32 cellular contexts compared by ENCODE assay signal in the genomic region with DNA sequence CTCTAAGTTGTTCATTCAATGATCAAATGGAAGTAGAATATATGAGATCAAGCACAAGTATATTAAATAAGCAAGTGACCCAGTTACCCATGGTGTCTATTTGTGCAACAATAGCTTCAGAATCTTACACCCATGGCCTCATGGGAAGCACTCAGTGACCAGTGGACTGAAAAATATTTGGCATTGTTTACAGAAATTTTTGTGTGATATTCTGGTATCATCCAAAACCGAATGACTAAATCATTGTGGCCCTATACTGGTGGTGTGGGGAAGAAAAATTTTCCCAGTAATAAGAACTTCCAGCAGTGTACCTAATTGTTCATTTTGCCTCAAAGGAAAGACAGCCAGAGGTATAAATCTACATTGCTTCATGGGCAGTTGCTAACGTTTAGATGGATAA.
"Had no signal": no experiment of that assay in that cellular context is flagged by ENCODE, and none has a peak within 500 bp of the region (broad histone marks: within the 10 kb centered on the region; RNA-seq: fewer than 3 reads in every experiment).

No MANE protein-coding gene starts in this region.

- H3K4me1 ChIP-seq: ascending aorta had no signal

- H3K27me3 ChIP-seq: ascending aorta, brain microvascular endothelial cell, dorsolateral prefrontal cortex, esophagus muscularis mucosa, foreskin keratinocyte, gastrocnemius medialis, heart left ventricle, hepatocyte had no signal

- H3K27ac Mint-ChIP-seq: activated CD4-positive, alpha-beta memory T cell treated with anti-CD3 and anti-CD28 coated beads for 36 hours; activated CD4-positive, alpha-beta T cell treated with anti-CD3 and anti-CD28 coated beads for 36 hours; activated CD4-positive, alpha-beta T cell treated with anti-CD3 and anti-CD28 coated beads, Interleukin-2, amount 10 ng/mL, durations not matched to agents 24 days and 14 days; activated CD8-positive, alpha-beta T cell treated with anti-CD3 and anti-CD28 coated beads, Interleukin-2, amount 10 ng/mL, durations not matched to agents 7 days and 5 days; activated naive CD4-positive, alpha-beta T cell treated with anti-CD3 and anti-CD28 coated beads, Interleukin-2, amount 10 ng/mL, durations not matched to agents 7 days and 5 days; activated naive CD4-positive, alpha-beta T cell treated with anti-CD3 and anti-CD28 coated beads, Interleukin-2, amount 50 U/mL, for 72 hours; activated naive CD8-positive, alpha-beta T cell treated with anti-CD3 and anti-CD28 coated beads, Interleukin-2, amount 10 ng/mL, durations not matched to agents 7 days and 5 days; activated T-cell treated with anti-CD3 and anti-CD28 coated beads, Interleukin-2, amount 50 U/mL, for 24 hours; activated T-cell treated with anti-CD3 and anti-CD28 coated beads, Interleukin-2, amount 50 U/mL, for 72 hours; dendritic cell treated with granulocyte-macrophage colony-stimulating factor and Interleukin-4, amounts not matched to agents 40 ng/mL and 50 ng/mL, for 4 days; endodermal cell had no signal

- H3K36me3 ChIP-seq: ascending aorta, brain microvascular endothelial cell, esophagus muscularis mucosa, gastrocnemius medialis, heart left ventricle had no signal

- DNase-seq: activated CD4-positive, alpha-beta memory T cell treated with anti-CD3 and anti-CD28 coated beads for 36 hours; activated CD4-positive, alpha-beta T cell treated with anti-CD3 and anti-CD28 coated beads for 36 hours; activated CD4-positive, alpha-beta T cell treated with anti-CD3 and anti-CD28 coated beads, Interleukin-2, amount 10 ng/mL, durations not matched to agents 24 days and 14 days; activated CD4-positive, CD25-positive, alpha-beta regulatory T cell; activated CD4-positive, CD25-positive, alpha-beta regulatory T cell treated with anti-CD3 and anti-CD28 coated beads, Interleukin-2, amount 50 U/mL, for 72 hours; activated CD8-positive, alpha-beta memory T cell treated with anti-CD3 and anti-CD28 coated beads, Interleukin-2, amount 50 U/mL, for 48 hours; activated CD8-positive, alpha-beta T cell treated with anti-CD3 and anti-CD28 coated beads, Interleukin-2, amount 10 ng/mL, durations not matched to agents 7 days and 5 days; activated gamma-delta T cell; activated naive CD4-positive, alpha-beta T cell; activated naive CD4-positive, alpha-beta T cell treated with anti-CD3 and anti-CD28 coated beads, Interleukin-2, amount 10 ng/mL, durations not matched to agents 7 days and 5 days; activated naive CD8-positive, alpha-beta T cell treated with anti-CD3 and anti-CD28 coated beads, Interleukin-2, amount 10 ng/mL, durations not matched to agents 7 days and 5 days; activated T-cell treated with anti-CD3 and anti-CD28 coated beads for 4 hours; activated T-cell treated with anti-CD3 and anti-CD28 coated beads, Interleukin-2, amount 50 U/mL, for 24 hours; activated T-cell treated with anti-CD3 and anti-CD28 coated beads, Interleukin-2, amount 50 U/mL, for 72 hours; brain microvascular endothelial cell; dorsolateral prefrontal cortex; effector memory CD4-positive, alpha-beta T cell; endodermal cell; erythroblast; foreskin keratinocyte; gastrocnemius medialis; glutamatergic neuron; heart left ventricle; T-helper 2 cell had no signal

- H3K27me3 Mint-ChIP-seq: activated CD4-positive, alpha-beta memory T cell treated with anti-CD3 and anti-CD28 coated beads for 36 hours; activated CD4-positive, alpha-beta T cell treated with anti-CD3 and anti-CD28 coated beads for 36 hours; activated CD4-positive, alpha-beta T cell treated with anti-CD3 and anti-CD28 coated beads, Interleukin-2, amount 10 ng/mL, durations not matched to agents 24 days and 14 days; activated naive CD4-positive, alpha-beta T cell treated with anti-CD3 and anti-CD28 coated beads, Interleukin-2, amount 10 ng/mL, durations not matched to agents 7 days and 5 days; activated naive CD8-positive, alpha-beta T cell treated with anti-CD3 and anti-CD28 coated beads, Interleukin-2, amount 10 ng/mL, durations not matched to agents 7 days and 5 days; activated T-cell treated with anti-CD3 and anti-CD28 coated beads, Interleukin-2, amount 50 U/mL, for 24 hours; central memory CD8-positive, alpha-beta T cell; dendritic cell treated with granulocyte-macrophage colony-stimulating factor and Interleukin-4, amounts not matched to agents 40 ng/mL and 50 ng/mL, for 4 days had no signal

- H3K4me3 Mint-ChIP-seq: activated CD4-positive, alpha-beta memory T cell treated with anti-CD3 and anti-CD28 coated beads for 36 hours; activated CD4-positive, alpha-beta T cell treated with anti-CD3 and anti-CD28 coated beads for 36 hours; activated CD4-positive, alpha-beta T cell treated with anti-CD3 and anti-CD28 coated beads, Interleukin-2, amount 10 ng/mL, durations not matched to agents 24 days and 14 days; activated CD8-positive, alpha-beta T cell treated with anti-CD3 and anti-CD28 coated beads, Interleukin-2, amount 10 ng/mL, durations not matched to agents 7 days and 5 days; activated naive CD4-positive, alpha-beta T cell treated with anti-CD3 and anti-CD28 coated beads, Interleukin-2, amount 10 ng/mL, durations not matched to agents 7 days and 5 days; activated naive CD8-positive, alpha-beta T cell treated with anti-CD3 and anti-CD28 coated beads, Interleukin-2, amount 10 ng/mL, durations not matched to agents 7 days and 5 days; activated T-cell treated with anti-CD3 and anti-CD28 coated beads, Interleukin-2, amount 50 U/mL, for 24 hours; activated T-cell treated with anti-CD3 and anti-CD28 coated beads, Interleukin-2, amount 50 U/mL, for 72 hours; central memory CD8-positive, alpha-beta T cell; dendritic cell treated with granulocyte-macrophage colony-stimulating factor and Interleukin-4, amounts not matched to agents 40 ng/mL and 50 ng/mL, for 4 days; endodermal cell had no signal

- H2AFZ ChIP-seq: hepatocyte had no signal

- H3K9me3 Mint-ChIP-seq: activated naive CD4-positive, alpha-beta T cell treated with anti-CD3 and anti-CD28 coated beads, Interleukin-2, amount 10 ng/mL, durations not matched to agents 7 days and 5 days; activated T-cell treated with anti-CD3 and anti-CD28 coated beads, Interleukin-2, amount 50 U/mL, for 72 hours; central memory CD8-positive, alpha-beta T cell; dendritic cell treated with granulocyte-macrophage colony-stimulating factor and Interleukin-4, amounts not matched to agents 40 ng/mL and 50 ng/mL, for 4 days; endodermal cell had no signal

- H3K4me2 ChIP-seq: hepatocyte had no signal

- FAIRE-seq: bronchial epithelial cell had no signal

- H3K9me3 ChIP-seq: ascending aorta, gastrocnemius medialis had no signal

- H3K4me3 ChIP-seq: ascending aorta, coronary artery, dorsolateral prefrontal cortex, esophagus muscularis mucosa, gastrocnemius medialis, heart left ventricle, hepatocyte had no signal

- H3K27ac ChIP-seq: ascending aorta, brain microvascular endothelial cell, coronary artery, dorsolateral prefrontal cortex, esophagus muscularis mucosa, foreskin keratinocyte, gastrocnemius medialis, heart left ventricle, hepatocyte had no signal

- H3K79me2 ChIP-seq: hepatocyte had no signal
